Comparison of ENCODE assay signal across 1 cellular context in genomic region chr2:187461294-187462261, GRCh38.
A peak's percentile ranks its signal among the peaks of the same experiment; 100 is the strongest.
TF ChIP-seq lines count a peak whose summit lies in the region.

No MANE protein-coding gene starts in this region.

TF ChIP-seq in HepG2, 621 proteins besides CTCF, POLR2A, EP300 and RAD21 (continued from another document and continues in another):
- no peak for TF ChIP-seq ZNF674 (CRISPR knock-in tag; IDR thresholded peaks at IDR 0.05; ENCODE audit: low read depth)
- 0 out of 2 replicates have a peak, but pooled peaks have one; percentile 15 for TF ChIP-seq NR2F2 (IDR thresholded peaks at IDR 0.05; ENCODE audit: borderline replicate concordance, low read depth)
- TF ChIP-seq, protein P1, sequence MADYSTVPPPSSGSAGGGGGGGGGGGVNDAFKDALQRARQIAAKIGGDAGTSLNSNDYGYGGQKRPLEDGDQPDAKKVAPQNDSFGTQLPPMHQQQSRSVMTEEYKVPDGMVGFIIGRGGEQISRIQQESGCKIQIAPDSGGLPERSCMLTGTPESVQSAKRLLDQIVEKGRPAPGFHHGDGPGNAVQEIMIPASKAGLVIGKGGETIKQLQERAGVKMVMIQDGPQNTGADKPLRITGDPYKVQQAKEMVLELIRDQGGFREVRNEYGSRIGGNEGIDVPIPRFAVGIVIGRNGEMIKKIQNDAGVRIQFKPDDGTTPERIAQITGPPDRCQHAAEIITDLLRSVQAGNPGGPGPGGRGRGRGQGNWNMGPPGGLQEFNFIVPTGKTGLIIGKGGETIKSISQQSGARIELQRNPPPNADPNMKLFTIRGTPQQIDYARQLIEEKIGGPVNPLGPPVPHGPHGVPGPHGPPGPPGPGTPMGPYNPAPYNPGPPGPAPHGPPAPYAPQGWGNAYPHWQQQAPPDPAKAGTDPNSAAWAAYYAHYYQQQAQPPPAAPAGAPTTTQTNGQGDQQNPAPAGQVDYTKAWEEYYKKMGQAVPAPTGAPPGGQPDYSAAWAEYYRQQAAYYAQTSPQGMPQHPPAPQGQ (CRISPR knock-in tag; IDR thresholded peaks at IDR 0.05; ENCODE audit: borderline replicate concordance), result 0 out of 2 replicates have a peak, but pooled peaks have one; percentile 35
- TF ChIP-seq ZFX (CRISPR knock-in tag; IDR thresholded peaks at IDR 0.05; ENCODE audit: low read depth), result peak; percentile 83
- TF ChIP-seq, protein P2, sequence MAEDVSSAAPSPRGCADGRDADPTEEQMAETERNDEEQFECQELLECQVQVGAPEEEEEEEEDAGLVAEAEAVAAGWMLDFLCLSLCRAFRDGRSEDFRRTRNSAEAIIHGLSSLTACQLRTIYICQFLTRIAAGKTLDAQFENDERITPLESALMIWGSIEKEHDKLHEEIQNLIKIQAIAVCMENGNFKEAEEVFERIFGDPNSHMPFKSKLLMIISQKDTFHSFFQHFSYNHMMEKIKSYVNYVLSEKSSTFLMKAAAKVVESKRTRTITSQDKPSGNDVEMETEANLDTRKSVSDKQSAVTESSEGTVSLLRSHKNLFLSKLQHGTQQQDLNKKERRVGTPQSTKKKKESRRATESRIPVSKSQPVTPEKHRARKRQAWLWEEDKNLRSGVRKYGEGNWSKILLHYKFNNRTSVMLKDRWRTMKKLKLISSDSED (CRISPR knock-in tag; IDR thresholded peaks at IDR 0.05), result no peak
- peak; percentile 79; the same call in 1 of the 2 replicates for TF ChIP-seq ZZZ3 (CRISPR knock-in tag; IDR thresholded peaks at IDR 0.05; ENCODE audit: borderline replicate concordance)
- peak; percentile 96; the same call in 1 of the 2 replicates for TF ChIP-seq ZNF280B (CRISPR knock-in tag; IDR thresholded peaks at IDR 0.05; ENCODE audit: borderline replicate concordance)
- TF ChIP-seq, protein P3, sequence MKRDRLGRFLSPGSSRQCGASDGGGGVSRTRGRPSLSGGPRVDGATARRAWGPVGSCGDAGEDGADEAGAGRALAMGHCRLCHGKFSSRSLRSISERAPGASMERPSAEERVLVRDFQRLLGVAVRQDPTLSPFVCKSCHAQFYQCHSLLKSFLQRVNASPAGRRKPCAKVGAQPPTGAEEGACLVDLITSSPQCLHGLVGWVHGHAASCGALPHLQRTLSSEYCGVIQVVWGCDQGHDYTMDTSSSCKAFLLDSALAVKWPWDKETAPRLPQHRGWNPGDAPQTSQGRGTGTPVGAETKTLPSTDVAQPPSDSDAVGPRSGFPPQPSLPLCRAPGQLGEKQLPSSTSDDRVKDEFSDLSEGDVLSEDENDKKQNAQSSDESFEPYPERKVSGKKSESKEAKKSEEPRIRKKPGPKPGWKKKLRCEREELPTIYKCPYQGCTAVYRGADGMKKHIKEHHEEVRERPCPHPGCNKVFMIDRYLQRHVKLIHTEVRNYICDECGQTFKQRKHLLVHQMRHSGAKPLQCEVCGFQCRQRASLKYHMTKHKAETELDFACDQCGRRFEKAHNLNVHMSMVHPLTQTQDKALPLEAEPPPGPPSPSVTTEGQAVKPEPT (CRISPR knock-in tag; IDR thresholded peaks at IDR 0.05; ENCODE audit: low read depth), result 0 out of 2 replicates have a peak, but pooled peaks have one; percentile 35
- TF ChIP-seq PHB2 (IDR thresholded peaks at IDR 0.05; ENCODE audit: partially characterized antibody), result no peak
- peak; percentile 72; the same call in 1 of the 2 replicates for TF ChIP-seq YEATS4 (CRISPR knock-in tag; IDR thresholded peaks at IDR 0.05; ENCODE audit: borderline replicate concordance)
- TF ChIP-seq, protein P4, sequence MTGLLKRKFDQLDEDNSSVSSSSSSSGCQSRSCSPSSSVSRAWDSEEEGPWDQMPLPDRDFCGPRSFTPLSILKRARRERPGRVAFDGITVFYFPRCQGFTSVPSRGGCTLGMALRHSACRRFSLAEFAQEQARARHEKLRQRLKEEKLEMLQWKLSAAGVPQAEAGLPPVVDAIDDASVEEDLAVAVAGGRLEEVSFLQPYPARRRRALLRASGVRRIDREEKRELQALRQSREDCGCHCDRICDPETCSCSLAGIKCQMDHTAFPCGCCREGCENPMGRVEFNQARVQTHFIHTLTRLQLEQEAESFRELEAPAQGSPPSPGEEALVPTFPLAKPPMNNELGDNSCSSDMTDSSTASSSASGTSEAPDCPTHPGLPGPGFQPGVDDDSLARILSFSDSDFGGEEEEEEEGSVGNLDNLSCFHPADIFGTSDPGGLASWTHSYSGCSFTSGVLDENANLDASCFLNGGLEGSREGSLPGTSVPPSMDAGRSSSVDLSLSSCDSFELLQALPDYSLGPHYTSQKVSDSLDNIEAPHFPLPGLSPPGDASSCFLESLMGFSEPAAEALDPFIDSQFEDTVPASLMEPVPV (CRISPR knock-in tag; IDR thresholded peaks at IDR 0.05), result no peak
- no peak for TF ChIP-seq TEF (CRISPR knock-in tag; IDR thresholded peaks at IDR 0.05)
- TF ChIP-seq ZNF724P (CRISPR knock-in tag; IDR thresholded peaks at IDR 0.05; ENCODE audit: borderline replicate concordance), result no peak
- no peak for TF ChIP-seq ZNF3 (CRISPR knock-in tag; IDR thresholded peaks at IDR 0.05)
- TF ChIP-seq BCL6 (CRISPR knock-in tag; IDR thresholded peaks at IDR 0.05), result peak; percentile 59
- TF ChIP-seq ZNF670 (CRISPR knock-in tag; IDR thresholded peaks at IDR 0.05; ENCODE audit: borderline replicate concordance), result peak; percentile 64; the same call in 1 of the 2 replicates
- peak; percentile 35; the same call in 1 of the 2 replicates for TF ChIP-seq SOX5 (CRISPR knock-in tag; IDR thresholded peaks at IDR 0.05; ENCODE audit: borderline replicate concordance)
- TF ChIP-seq, protein P5, sequence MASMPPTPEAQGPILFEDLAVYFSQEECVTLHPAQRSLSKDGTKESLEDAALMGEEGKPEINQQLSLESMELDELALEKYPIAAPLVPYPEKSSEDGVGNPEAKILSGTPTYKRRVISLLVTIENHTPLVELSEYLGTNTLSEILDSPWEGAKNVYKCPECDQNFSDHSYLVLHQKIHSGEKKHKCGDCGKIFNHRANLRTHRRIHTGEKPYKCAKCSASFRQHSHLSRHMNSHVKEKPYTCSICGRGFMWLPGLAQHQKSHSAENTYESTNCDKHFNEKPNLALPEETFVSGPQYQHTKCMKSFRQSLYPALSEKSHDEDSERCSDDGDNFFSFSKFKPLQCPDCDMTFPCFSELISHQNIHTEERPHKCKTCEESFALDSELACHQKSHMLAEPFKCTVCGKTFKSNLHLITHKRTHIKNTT (CRISPR knock-in tag; IDR thresholded peaks at IDR 0.05), result no peak
- TF ChIP-seq, protein P6, sequence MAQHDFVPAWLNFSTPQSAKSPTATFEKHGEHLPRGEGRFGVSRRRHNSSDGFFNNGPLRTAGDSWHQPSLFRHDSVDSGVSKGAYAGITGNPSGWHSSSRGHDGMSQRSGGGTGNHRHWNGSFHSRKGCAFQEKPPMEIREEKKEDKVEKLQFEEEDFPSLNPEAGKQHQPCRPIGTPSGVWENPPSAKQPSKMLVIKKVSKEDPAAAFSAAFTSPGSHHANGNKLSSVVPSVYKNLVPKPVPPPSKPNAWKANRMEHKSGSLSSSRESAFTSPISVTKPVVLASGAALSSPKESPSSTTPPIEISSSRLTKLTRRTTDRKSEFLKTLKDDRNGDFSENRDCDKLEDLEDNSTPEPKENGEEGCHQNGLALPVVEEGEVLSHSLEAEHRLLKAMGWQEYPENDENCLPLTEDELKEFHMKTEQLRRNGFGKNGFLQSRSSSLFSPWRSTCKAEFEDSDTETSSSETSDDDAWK (CRISPR knock-in tag; IDR thresholded peaks at IDR 0.05), result no peak
- peak; percentile 64; the same call in 1 of the 2 replicates for TF ChIP-seq DR1 (CRISPR knock-in tag; IDR thresholded peaks at IDR 0.05)
- peak; percentile 91 for TF ChIP-seq ZNF547 (CRISPR knock-in tag; IDR thresholded peaks at IDR 0.05)
- TF ChIP-seq NR2F6 (IDR thresholded peaks at IDR 0.05), result 0 out of 2 replicates have a peak, but pooled peaks have one; percentile 16
- TF ChIP-seq NR2F6 (CRISPR knock-in tag; IDR thresholded peaks at IDR 0.05), result no peak
- no peak for TF ChIP-seq FLYWCH1 (CRISPR knock-in tag; IDR thresholded peaks at IDR 0.05)
- TF ChIP-seq SP4 (CRISPR knock-in tag; IDR thresholded peaks at IDR 0.05), result 0 out of 2 replicates have a peak, but pooled peaks have one; percentile 52
- TF ChIP-seq, protein P7, sequence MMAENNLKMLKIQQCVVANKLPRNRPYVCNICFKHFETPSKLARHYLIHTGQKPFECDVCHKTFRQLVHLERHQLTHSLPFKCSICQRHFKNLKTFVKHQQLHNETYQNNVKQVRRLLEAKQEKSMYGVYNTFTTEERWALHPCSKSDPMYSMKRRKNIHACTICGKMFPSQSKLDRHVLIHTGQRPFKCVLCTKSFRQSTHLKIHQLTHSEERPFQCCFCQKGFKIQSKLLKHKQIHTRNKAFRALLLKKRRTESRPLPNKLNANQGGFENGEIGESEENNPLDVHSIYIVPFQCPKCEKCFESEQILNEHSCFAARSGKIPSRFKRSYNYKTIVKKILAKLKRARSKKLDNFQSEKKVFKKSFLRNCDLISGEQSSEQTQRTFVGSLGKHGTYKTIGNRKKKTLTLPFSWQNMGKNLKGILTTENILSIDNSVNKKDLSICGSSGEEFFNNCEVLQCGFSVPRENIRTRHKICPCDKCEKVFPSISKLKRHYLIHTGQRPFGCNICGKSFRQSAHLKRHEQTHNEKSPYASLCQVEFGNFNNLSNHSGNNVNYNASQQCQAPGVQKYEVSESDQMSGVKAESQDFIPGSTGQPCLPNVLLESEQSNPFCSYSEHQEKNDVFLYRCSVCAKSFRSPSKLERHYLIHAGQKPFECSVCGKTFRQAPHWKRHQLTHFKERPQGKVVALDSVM (CRISPR knock-in tag; IDR thresholded peaks at IDR 0.05), result peak; percentile 47; the same call in 1 of the 2 replicates
- TF ChIP-seq TEAD2 (CRISPR knock-in tag; IDR thresholded peaks at IDR 0.05), result peak; percentile 87; the same call in 1 of the 2 replicates
- TF ChIP-seq RFX3 (CRISPR knock-in tag; IDR thresholded peaks at IDR 0.05), result no peak
- 0 out of 2 replicates have a peak, but pooled peaks have one; percentile 75 for TF ChIP-seq ZNF136 (CRISPR knock-in tag; IDR thresholded peaks at IDR 0.05; ENCODE audit: low read depth)
- peak; percentile 97 for TF ChIP-seq WIZ (CRISPR knock-in tag; IDR thresholded peaks at IDR 0.05)
- TF ChIP-seq ZNF772 (CRISPR knock-in tag; IDR thresholded peaks at IDR 0.05), result peak; percentile 26; the same call in 1 of the 2 replicates
- TF ChIP-seq ZBTB14 (CRISPR knock-in tag; IDR thresholded peaks at IDR 0.05), result no peak
- TF ChIP-seq ZSCAN29 (CRISPR knock-in tag; conservative IDR thresholded peaks at IDR 0.05), result 0 out of 2 replicates have a peak, but pooled peaks have one; percentile 77
- TF ChIP-seq CENPT (CRISPR knock-in tag; IDR thresholded peaks at IDR 0.05; ENCODE audit: low read depth), result no peak
- TF ChIP-seq XRCC5 (optimal IDR thresholded peaks at IDR 0.05; ENCODE audit: low read length), result no peak
- TF ChIP-seq JDP2 (CRISPR knock-in tag; IDR thresholded peaks at IDR 0.05; ENCODE audit: borderline replicate concordance), result no peak
- no peak for TF ChIP-seq ZNF451 (CRISPR knock-in tag; IDR thresholded peaks at IDR 0.05)
- no peak for TF ChIP-seq ZNF160 (CRISPR knock-in tag; IDR thresholded peaks at IDR 0.05)
- no peak; the same call in 1 of the 2 replicates for TF ChIP-seq ZNF615 (CRISPR knock-in tag; IDR thresholded peaks at IDR 0.05; ENCODE audit: borderline replicate concordance)
- no peak for TF ChIP-seq ATF7 (IDR thresholded peaks at IDR 0.05)
- TF ChIP-seq ATF7 (CRISPR knock-in tag; IDR thresholded peaks at IDR 0.05), result peak; percentile 25; the same call in 1 of the 2 replicates
- no peak for TF ChIP-seq MAF1 (CRISPR knock-in tag; IDR thresholded peaks at IDR 0.05; ENCODE audit: borderline replicate concordance)
- peak; percentile 49 for TF ChIP-seq ZEB1 (IDR thresholded peaks at IDR 0.05; ENCODE audit: insufficient replicate concordance, low read depth)
- no peak for TF ChIP-seq DNMT1 (CRISPR knock-in tag; IDR thresholded peaks at IDR 0.05)
- TF ChIP-seq ZNF629 (CRISPR knock-in tag; conservative IDR thresholded peaks at IDR 0.05), result no peak
- TF ChIP-seq, protein P8, sequence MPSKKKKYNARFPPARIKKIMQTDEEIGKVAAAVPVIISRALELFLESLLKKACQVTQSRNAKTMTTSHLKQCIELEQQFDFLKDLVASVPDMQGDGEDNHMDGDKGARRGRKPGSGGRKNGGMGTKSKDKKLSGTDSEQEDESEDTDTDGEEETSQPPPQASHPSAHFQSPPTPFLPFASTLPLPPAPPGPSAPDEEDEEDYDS (CRISPR knock-in tag; IDR thresholded peaks at IDR 0.05), result no peak
- no peak for TF ChIP-seq ZNF460 (CRISPR knock-in tag; IDR thresholded peaks at IDR 0.05; ENCODE audit: borderline replicate concordance)
- TF ChIP-seq ISX (CRISPR knock-in tag; conservative IDR thresholded peaks at IDR 0.05), result no peak
- no peak for TF ChIP-seq ZNF253 (CRISPR knock-in tag; IDR thresholded peaks at IDR 0.05; ENCODE audit: borderline replicate concordance)
- TF ChIP-seq, protein P9, sequence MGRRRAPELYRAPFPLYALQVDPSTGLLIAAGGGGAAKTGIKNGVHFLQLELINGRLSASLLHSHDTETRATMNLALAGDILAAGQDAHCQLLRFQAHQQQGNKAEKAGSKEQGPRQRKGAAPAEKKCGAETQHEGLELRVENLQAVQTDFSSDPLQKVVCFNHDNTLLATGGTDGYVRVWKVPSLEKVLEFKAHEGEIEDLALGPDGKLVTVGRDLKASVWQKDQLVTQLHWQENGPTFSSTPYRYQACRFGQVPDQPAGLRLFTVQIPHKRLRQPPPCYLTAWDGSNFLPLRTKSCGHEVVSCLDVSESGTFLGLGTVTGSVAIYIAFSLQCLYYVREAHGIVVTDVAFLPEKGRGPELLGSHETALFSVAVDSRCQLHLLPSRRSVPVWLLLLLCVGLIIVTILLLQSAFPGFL (CRISPR knock-in tag; IDR thresholded peaks at IDR 0.05), result no peak
- no peak for TF ChIP-seq ZSCAN20 (CRISPR knock-in tag; IDR thresholded peaks at IDR 0.05; ENCODE audit: borderline replicate concordance)
- peak; percentile 87; the same call in 1 of the 2 replicates for TF ChIP-seq SMAD9 (CRISPR knock-in tag; IDR thresholded peaks at IDR 0.05)
